Comparison of ENCODE assay signal across 28 cellular contexts in genomic region chr6:148429423-148429822, GRCh38.
"Had no signal": no experiment of that assay in that cellular context is flagged by ENCODE, and none has a peak within 500 bp of the region (broad histone marks: within the 10 kb centered on the region; RNA-seq: fewer than 3 reads in every experiment).

No MANE protein-coding gene starts in this region.

- H3K4me3 ChIP-seq: left lung, lower lobe of right lung, neural progenitor cell, right atrium auricular region, skin epidermis, stomach, testis, tibial artery, upper lobe of right lung had no signal

- H3K9ac ChIP-seq: neural progenitor cell, parathyroid adenoma had no signal

- ATAC-seq: left colon; left lung; lower lobe of right lung; naive thymus-derived CD8-positive, alpha-beta T cell; sciatic nerve; stimulated activated naive B cell treated with anti-CD40 and anti-IgM and Interleukin-4, amounts not matched to agents 10 μg/mL and 1 μg/mL and 100 μg/mL, for 72 hours; stimulated activated naive CD8-positive, alpha-beta T cell treated with anti-CD3 and anti-CD28 coated beads, Interleukin-15, Interleukin-2, amounts not matched to agents 100 U/mL and 50 U/mL, for 24 hours; upper lobe of right lung had no signal

- H3K9me3 ChIP-seq: left lung, lower lobe of right lung, neutrophil, right atrium auricular region, stomach, testis, tibial artery, upper lobe of right lung had no signal

- H3K27me3 ChIP-seq: left lung, neural progenitor cell, neutrophil, right atrium auricular region, stomach, testis, tibial artery, upper lobe of right lung had no signal

- H3K79me2 ChIP-seq: parathyroid adenoma had no signal

- FAIRE-seq: kidney, urothelium cell line had no signal

- H3K36me3 ChIP-seq: left lung, lower lobe of right lung, neural progenitor cell, neutrophil, right atrium auricular region, stomach, tibial artery, upper lobe of right lung had no signal

- H3K4me1 ChIP-seq: neural progenitor cell, parathyroid adenoma had no signal

- H2AFZ ChIP-seq: neural progenitor cell, parathyroid adenoma had no signal

- H3K27ac ChIP-seq: left lung, lower lobe of right lung, neural progenitor cell, neutrophil, parathyroid adenoma, right atrium auricular region, skin epidermis, stomach, testis, tibial artery, upper lobe of right lung had no signal

- DNase-seq: hypothalamus; immature natural killer cell; kidney; left colon; left lung; lower lobe of right lung; mammary epithelial cell; mesenchymal stem cell; naive thymus-derived CD8-positive, alpha-beta T cell; occipital lobe; stimulated activated CD4-positive, alpha-beta T cell treated with anti-CD3 and anti-CD28 coated beads, Interleukin-12 subunit alpha, Interleukin-12 subunit beta, amount 100 ng/mL, for 4 hours; stimulated activated CD4-positive, alpha-beta T cell treated with anti-CD3 and anti-CD28 coated beads, Interleukin-15, amount 100 ng/mL, for 24 hours; stimulated activated CD4-positive, alpha-beta T cell treated with anti-CD3 and anti-CD28 coated beads, Interleukin-2, amount 100 ng/mL, for 24 hours; stimulated activated CD4-positive, alpha-beta T cell treated with anti-CD3 and anti-CD28 coated beads, Interleukin-4, amount 100 ng/mL, for 1 hour; stimulated activated naive B cell treated with anti-CD40 and anti-IgM and Interleukin-4, amounts not matched to agents 10 μg/mL and 1 μg/mL and 100 μg/mL, for 72 hours; stimulated activated naive CD8-positive, alpha-beta T cell treated with anti-CD3 and anti-CD28 coated beads, Interleukin-15, Interleukin-2, amounts not matched to agents 100 U/mL and 50 U/mL, for 24 hours; stomach; testis; tibial artery; trophoblast cell; upper lobe of right lung had no signal

- H3K4me2 ChIP-seq: neural progenitor cell had no signal
